18 cellular contexts compared by ENCODE assay signal in the genomic region with DNA sequence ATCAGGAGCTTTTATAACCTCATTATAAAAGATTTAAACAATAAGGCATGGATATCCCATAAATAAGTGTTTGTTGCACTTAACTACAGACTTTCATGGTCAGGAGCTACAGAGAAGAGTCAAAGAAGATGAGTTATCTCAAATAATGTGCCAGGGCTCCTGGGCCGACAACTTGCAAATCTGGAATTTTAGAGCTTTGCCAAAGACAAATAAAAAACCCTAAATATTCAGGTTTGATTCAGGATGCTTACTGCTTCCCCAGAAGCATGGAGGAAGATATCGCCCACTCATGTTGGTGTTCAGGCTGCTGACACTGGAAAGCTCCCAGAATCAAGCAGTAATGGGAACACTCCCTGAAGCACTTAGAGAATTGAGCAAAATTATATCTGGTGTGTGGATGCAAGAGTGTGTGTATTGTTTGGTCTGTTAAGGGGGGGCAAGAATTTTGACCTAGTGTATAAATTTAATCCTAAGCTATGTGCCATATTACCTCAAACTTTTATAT.
DNase-seq lines count a peak whose midpoint lies in the region; ATAC-seq and TF ChIP-seq lines count a peak whose summit lies in the region.
"Had no signal": no experiment of that assay in that cellular context is flagged by ENCODE, and none has a peak within 500 bp of the region (broad histone marks: within the 10 kb centered on the region; RNA-seq: fewer than 3 reads in every experiment).

No MANE protein-coding gene starts in this region.

- H3K36me3 ChIP-seq in breast epithelium (no peaks in the 10 kb centered on the region), mesendoderm (ENCODE audit: control insufficient read depth, insufficient read depth, low read length) (no peaks in the 10 kb centered on the region)
- H3K36me3 ChIP-seq: BLaER1 treated with 17β-estradiol and CSF1 and Interleukin-3, amounts not matched to agents 10 nM and 100 nM had no signal

- no peaks in the 10 kb centered on the region for H3K79me1 ChIP-seq in mesendoderm (ENCODE audit: low read length)

- no peak overlapping the region for H3K4me3 Mint-ChIP-seq in MCF 10A (ENCODE audit: unreplicated experiment)
- H3K4me3 Mint-ChIP-seq: B cell; CD4-positive, alpha-beta T cell; CD8-positive, alpha-beta T cell had no signal

- H2AK5ac ChIP-seq in mesendoderm (ENCODE audit: low read length) = no peak overlapping the region

- no peak overlapping the region for H4K5ac ChIP-seq in mesendoderm (ENCODE audit: low read length)

- no peak overlapping the region for H2BK5ac ChIP-seq in mesendoderm (ENCODE audit: low read length)

- DNase-seq in MCF 10A (ENCODE audit: unreplicated experiment) (no peak), breast epithelium (ENCODE audit: low spot score in 2 of 2) (no peak), mesendoderm (no peak), occipital lobe (lab: John Stamatoyannopoulos, UW) (peak; percentile 12)
- no peak for DNase-seq in stimulated activated CD4-positive, alpha-beta T cell treated with anti-CD3 and anti-CD28 coated beads, Interleukin-2, amount 100 ng/mL, for 24 hours
- DNase-seq: Caco-2; Calu3; CD4-positive, alpha-beta T cell; CD8-positive, alpha-beta T cell; DMS79 treated with DMSO at 0.1 percent for 48 hours; GF-D8 had no signal

- no peak overlapping the region for H4K8ac ChIP-seq in mesendoderm (ENCODE audit: low read depth, low read length)

- POLR2A ChIA-PET in MCF 10A (lab: Yijun Ruan, JAX) = interaction anchor here (0.5 to 4.5 kb wide), 3 partner anchors 13 to 1229 kb away, joined by 3 to 17 read pairs (median 3); no protein-coding TSS in a partner anchor

- no peak overlapping the region for H3K56ac ChIP-seq in mesendoderm (ENCODE audit: low read length)

- H3K9ac ChIP-seq in mesendoderm (ENCODE audit: low read length) = no peak overlapping the region
- H3K9ac ChIP-seq: BLaER1 treated with 17β-estradiol and CSF1 and Interleukin-3, amounts not matched to agents 10 nM and 100 nM had no signal

- H3K27me3 ChIP-seq in breast epithelium (no peaks in the 10 kb centered on the region), mesendoderm (ENCODE audit: insufficient read depth, low read length, poor library complexity) (no peaks in the 10 kb centered on the region)
- H3K27me3 ChIP-seq: BLaER1 treated with 17β-estradiol and CSF1 and Interleukin-3, amounts not matched to agents 10 nM and 100 nM had no signal

- H3K4me3 ChIP-seq in breast epithelium = no peak overlapping the region
- no peak overlapping the region for H3K4me3 ChIP-seq in mesendoderm (ENCODE audit: low read length)
- H3K4me3 ChIP-seq: A549; BLaER1 treated with 17β-estradiol and CSF1 and Interleukin-3, amounts not matched to agents 10 nM and 100 nM had no signal

- no peaks in the 10 kb centered on the region for H3K79me2 ChIP-seq in mesendoderm (ENCODE audit: control insufficient read depth, insufficient read depth, low read length)

- H3K27me3 Mint-ChIP-seq in MCF 10A (ENCODE audit: insufficient read depth, unreplicated experiment) = no peaks in the 10 kb centered on the region
- H3K27me3 Mint-ChIP-seq: B cell; CD4-positive, alpha-beta T cell had no signal

- H3K9me3 ChIP-seq in breast epithelium = no peaks in the 10 kb centered on the region
- H3K9me3 ChIP-seq: A549; BLaER1 treated with 17β-estradiol and CSF1 and Interleukin-3, amounts not matched to agents 10 nM and 100 nM; Caco-2 had no signal

- no peaks in the 10 kb centered on the region for H3K36me3 Mint-ChIP-seq in MCF 10A (ENCODE audit: insufficient read depth, unreplicated experiment)
- H3K36me3 Mint-ChIP-seq: CD8-positive, alpha-beta T cell had no signal

- TF ChIP-seq POLR2A in breast epithelium (IDR thresholded peaks at IDR 0.05) = no peak

- H3K27ac ChIP-seq in breast epithelium = no peak overlapping the region
- no peak overlapping the region for H3K27ac ChIP-seq in mesendoderm (ENCODE audit: low read depth, low read length)
- H3K27ac ChIP-seq: 22Rv1; A549; BLaER1 treated with 17β-estradiol and CSF1 and Interleukin-3, amounts not matched to agents 10 nM and 100 nM; C4-2B had no signal

- BruUV-seq in MCF 10A (replicated peaks; lab: Mats Ljungman, UMichigan) = no TSS peak

- H3K27ac Mint-ChIP-seq in MCF 10A (ENCODE audit: low read depth, unreplicated experiment) = peak overlapping the region; percentile 8
- H3K27ac Mint-ChIP-seq: B cell; CD4-positive, alpha-beta T cell; CD8-positive, alpha-beta T cell had no signal

- H3K4ac ChIP-seq in mesendoderm (ENCODE audit: low read depth, low read length) = no peak overlapping the region

- H3K4me1 Mint-ChIP-seq in MCF 10A (ENCODE audit: insufficient read depth, unreplicated experiment) = peaks cover 37% of the 10 kb centered on the region
- H3K4me1 Mint-ChIP-seq: B cell had no signal

- intact Hi-C loops in MCF 10A (cut with micrococcal nuclease) (no loop called here), breast epithelium (cut with DNase I; ENCODE audit: low total_unique reads) (no loop called here)

- ATAC-seq in HG03159 (IDR thresholded peaks at IDR 0.05; ENCODE audit: unreplicated experiment) = no peak
- ATAC-seq in GM21526 (IDR thresholded peaks at IDR 0.05; ENCODE audit: low FRiP score, unreplicated experiment) = no peak
- ATAC-seq: A549; CD8-positive, alpha-beta T cell had no signal

- H3K9me3 Mint-ChIP-seq in MCF 10A (ENCODE audit: unreplicated experiment) = no peaks in the 10 kb centered on the region

- TF ChIP-seq CTCF in MCF 10A (IDR thresholded peaks at IDR 0.05; ENCODE audit: unreplicated experiment) (no peak), breast epithelium (IDR thresholded peaks at IDR 0.05) (no peak)

- CTCF ChIA-PET in MCF 10A (lab: Yijun Ruan, JAX) = interaction anchor here (0.6 to 1.5 kb wide), 5 partner anchors 9 to 1278 kb away, joined by 3 to 5 read pairs (median 4); no protein-coding TSS in a partner anchor

- no peak overlapping the region for H3K18ac ChIP-seq in mesendoderm (ENCODE audit: low read length)

- no peak overlapping the region for H3K23ac ChIP-seq in mesendoderm (ENCODE audit: low read length)

- peak overlapping the region; percentile 2 for H2BK15ac ChIP-seq in mesendoderm (replicated peaks; ENCODE audit: low read depth)

- no peak overlapping the region for H3K4me2 ChIP-seq in mesendoderm (ENCODE audit: low read length)
- H3K4me2 ChIP-seq: A549; BLaER1 treated with 17β-estradiol and CSF1 and Interleukin-3, amounts not matched to agents 10 nM and 100 nM had no signal

- H3K4me1 ChIP-seq in breast epithelium = peaks cover 0 to 5% of the 10 kb centered on the region in 2 donors
- peaks cover 14% of the 10 kb centered on the region for H3K4me1 ChIP-seq in mesendoderm (ENCODE audit: control insufficient read depth, low read depth, low read length)
- H3K4me1 ChIP-seq: A549; BLaER1 treated with 17β-estradiol and CSF1 and Interleukin-3, amounts not matched to agents 10 nM and 100 nM had no signal

- no CpG with 5 or more reads among the region's 2 CpGs for WGBS in mesendoderm (ENCODE audit: extremely low coverage, insufficient coverage, low lambda C conversion rate)

- no peak overlapping the region for H2BK120ac ChIP-seq in mesendoderm (ENCODE audit: low read depth, low read length)
